In the genomic region with DNA sequence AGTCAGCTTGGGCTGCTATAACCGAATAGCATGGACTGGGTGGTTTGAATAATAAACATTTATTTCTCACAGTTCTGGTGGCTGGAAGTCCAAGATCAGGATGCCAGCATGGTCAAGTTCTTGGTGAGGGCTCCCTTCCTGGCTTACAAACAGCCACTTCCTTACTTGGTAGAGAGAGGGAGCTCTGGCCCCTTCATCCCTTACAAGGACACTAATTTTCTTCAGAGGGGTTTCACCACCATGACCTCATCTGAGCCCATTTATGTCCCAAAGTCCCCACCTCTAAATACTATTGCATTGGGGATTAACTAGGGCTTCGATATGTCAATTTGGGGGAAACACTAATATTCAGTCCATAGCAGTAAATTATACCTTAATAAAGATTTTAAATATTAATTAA, we compare ENCODE assay signal across 9 cellular contexts.
DNase-seq lines count a peak whose midpoint lies in the region; ATAC-seq and TF ChIP-seq lines count a peak whose summit lies in the region.
"Had no signal": no experiment of that assay in that cellular context is flagged by ENCODE, and none has a peak within 500 bp of the region (broad histone marks: within the 10 kb centered on the region; RNA-seq: fewer than 3 reads in every experiment).

No MANE protein-coding gene starts in this region.

- no peak overlapping the region for H3K4me3 Mint-ChIP-seq in GM23338
- H3K4me3 Mint-ChIP-seq: naive thymus-derived CD4-positive, alpha-beta T cell had no signal

- WGBS in right cardiac atrium, result 92% methylated on average over 2 of the region's 2 CpGs

- H3K4me3 ChIP-seq in GM23338, result no peak overlapping the region
- no peak overlapping the region for H3K4me3 ChIP-seq in right cardiac atrium (ENCODE audit: low read length)

- DNase-seq in GM23338 (ENCODE audit: low spot score) (peak; percentile 51), NCI-H748 treated with DMSO at 0.1 percent for 48 hours (lab: John Stamatoyannopoulos, UW) (peak; percentile 34), left colon (no peak), right cardiac atrium (no peak), GF-D8 (lab: John Stamatoyannopoulos, UW) (no peak), hippocampal formation (lab: John Stamatoyannopoulos, UW) (no peak)
- no peak for DNase-seq in stimulated activated CD4-positive, alpha-beta T cell treated with anti-CD3 and anti-CD28 coated beads, Interleukin-12 subunit alpha, Interleukin-12 subunit beta, amount 100 ng/mL, for 4 hours

- no peak overlapping the region for H3K4me2 ChIP-seq in GM23338

- TF ChIP-seq CTCF in GM23338 (conservative IDR thresholded peaks at IDR 0.05; ENCODE audit: low read depth in 2 of 2), result peak; percentile 61 to 77

- H3K4me1 ChIP-seq in GM23338 (ENCODE audit: insufficient read depth) (no peaks in the 10 kb centered on the region), right cardiac atrium (ENCODE audit: control insufficient read depth, insufficient read depth, low read length) (no peaks in the 10 kb centered on the region)

- ATAC-seq in GM18511 (IDR thresholded peaks at IDR 0.05; ENCODE audit: unreplicated experiment) (peak; percentile 71), GM23338 (peak; percentile 74), left colon (peak; percentile 44), right cardiac atrium (no peak)
- ATAC-seq: naive thymus-derived CD4-positive, alpha-beta T cell had no signal

- no peaks in the 10 kb centered on the region for H3K36me3 ChIP-seq in GM23338 (ENCODE audit: insufficient read depth)

- intact Hi-C loops in left colon (cut with DNase I, micrococcal nuclease), result no loop called here
- intact Hi-C loops in right cardiac atrium (cut with DNase I), result no loop called here

- no peaks in the 10 kb centered on the region for H4K20me1 ChIP-seq in GM23338 (replicated peaks; ENCODE audit: insufficient read depth)

- no peaks in the 10 kb centered on the region for H3K36me3 Mint-ChIP-seq in GM23338 (ENCODE audit: low read depth)

- no peak overlapping the region for H3K27ac Mint-ChIP-seq in GM23338
- H3K27ac Mint-ChIP-seq: naive thymus-derived CD4-positive, alpha-beta T cell had no signal

- no peaks in the 10 kb centered on the region for H3K9me3 Mint-ChIP-seq in GM23338

- H3K27me3 Mint-ChIP-seq in GM23338 (ENCODE audit: insufficient read depth, low read depth, poor library complexity), result peaks cover 4% of the 10 kb centered on the region

- H3K9me2 ChIP-seq in GM23338 (ENCODE audit: insufficient read depth), result no peaks in the 10 kb centered on the region

- no peaks in the 10 kb centered on the region for H3K79me2 ChIP-seq in GM23338 (replicated peaks; ENCODE audit: insufficient read depth)

- no peaks in the 10 kb centered on the region for H3K9me3 ChIP-seq in right cardiac atrium (ENCODE audit: control insufficient read depth, low read length)

- H3K27ac ChIP-seq in GM23338 (ENCODE audit: low read depth), result no peak overlapping the region
- no peak overlapping the region for H3K27ac ChIP-seq in right cardiac atrium (ENCODE audit: low read length)

- H2AFZ ChIP-seq in GM23338, result no peak overlapping the region

- H3F3A ChIP-seq in GM23338 (replicated peaks; ENCODE audit: low read depth), result no peaks in the 10 kb centered on the region

- no peaks in the 10 kb centered on the region for H3K4me1 Mint-ChIP-seq in GM23338

- H3K27me3 ChIP-seq in GM23338 (ENCODE audit: insufficient read depth) (no peaks in the 10 kb centered on the region), right cardiac atrium (ENCODE audit: control insufficient read depth, insufficient read depth) (no peaks in the 10 kb centered on the region)

TF ChIP-seq in GM23338, 12 proteins besides CTCF, POLR2A, EP300 and RAD21:
- no peak for TF ChIP-seq STAT1 (IDR thresholded peaks at IDR 0.05; ENCODE audit: unreplicated experiment)
- no peak for TF ChIP-seq ETS1 (IDR thresholded peaks at IDR 0.05)
- TF ChIP-seq JUNB (IDR thresholded peaks at IDR 0.05; ENCODE audit: unreplicated experiment), result no peak
- no peak for TF ChIP-seq ZNF114 (CRISPR knock-in tag; IDR thresholded peaks at IDR 0.05)
- no peak for TF ChIP-seq ZNF331 (CRISPR knock-in tag; IDR thresholded peaks at IDR 0.05; ENCODE audit: low read depth)

Comparison
In these comparisons a context has a peak if more than half of its experiments do, and no peak if none do; other contexts are left out.
1. ATAC-seq: peak in GM18511 (single experiment), GM23338 (single experiment) and left colon (single experiment); none in right cardiac atrium (0 of 2).
2. DNase-seq: peak in GM23338 (single experiment) and NCI-H748 treated with DMSO at 0.1 percent for 48 hours (single experiment); none in left colon (0 of 2), stimulated activated CD4-positive, alpha-beta T cell treated with anti-CD3 and anti-CD28 coated beads, Interleukin-12 subunit alpha, Interleukin-12 subunit beta, amount 100 ng/mL, for 4 hours (single experiment), right cardiac atrium (0 of 3), GF-D8 (single experiment) and hippocampal formation (0 of 2).